In the genomic region with DNA sequence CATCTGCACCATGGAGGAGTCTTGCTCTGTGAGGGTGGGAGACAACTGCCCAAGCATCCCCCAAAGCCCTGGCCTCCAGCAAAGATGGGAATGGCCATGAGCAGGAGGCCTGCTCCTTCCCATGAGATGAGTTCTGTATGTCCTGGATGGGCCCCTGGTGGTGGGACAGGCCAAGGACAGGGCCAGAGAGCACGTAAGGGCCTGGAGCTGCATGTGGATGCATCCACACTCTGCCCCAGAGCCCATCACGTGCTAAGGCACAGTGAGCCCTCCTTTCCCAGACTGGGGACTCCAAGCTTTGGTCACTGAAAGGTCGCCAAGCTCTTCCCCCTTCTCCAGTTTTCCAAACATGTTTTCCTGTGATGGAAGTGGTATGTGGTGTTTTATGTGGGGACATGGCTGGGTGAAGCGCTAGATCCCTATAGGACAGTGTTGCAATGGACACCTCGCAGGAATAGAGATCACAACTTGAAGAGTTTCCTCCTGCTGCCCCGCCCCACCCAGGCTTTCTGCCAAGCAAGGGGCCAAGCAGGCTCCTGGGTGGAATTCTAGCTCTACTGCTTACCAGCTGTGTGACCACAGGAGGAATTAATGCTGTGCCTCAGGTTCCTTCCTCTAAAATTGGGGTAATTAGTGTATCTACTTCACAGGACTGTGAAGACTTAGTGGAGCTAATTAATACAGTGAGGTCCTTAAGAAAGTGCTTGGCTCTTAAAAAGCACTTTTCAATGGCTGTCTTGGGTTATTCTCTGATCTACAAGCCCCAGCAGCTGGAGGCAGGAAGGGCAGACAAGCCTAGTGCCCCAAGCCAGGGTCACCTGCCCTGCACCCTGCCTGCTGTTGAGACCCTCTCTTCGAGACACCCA, we compare ENCODE assay signal across 8 cellular contexts.
DNase-seq lines count a peak whose midpoint lies in the region; ATAC-seq and TF ChIP-seq lines count a peak whose summit lies in the region.

No MANE protein-coding gene starts in this region.

- H3K27ac ChIP-seq in osteoblast (ENCODE audit: low read depth, low read length), result peak overlapping the region; percentile 81

- no peak overlapping the region for H2AFZ ChIP-seq in osteoblast (ENCODE audit: low read length)

- no peaks in the 10 kb centered on the region for H3K36me3 ChIP-seq in osteoblast (ENCODE audit: insufficient read depth, low read length)

- ATAC-seq in effector memory CD8-positive, alpha-beta T cell (replicated peaks), result no peak

- no peaks in the 10 kb centered on the region for H3K9me3 Mint-ChIP-seq in effector memory CD8-positive, alpha-beta T cell

- H3K4me1 Mint-ChIP-seq in effector memory CD8-positive, alpha-beta T cell (ENCODE audit: low read depth in 2 of 2), result peaks cover 54 to 58% of the 10 kb centered on the region in 2 donors

- H3K27ac Mint-ChIP-seq in effector memory CD8-positive, alpha-beta T cell, result peak overlapping the region; percentile 58 to 86

- peak overlapping the region; percentile 34 for H3K4me2 ChIP-seq in osteoblast (ENCODE audit: insufficient read depth, low read length)

- H3K9me3 ChIP-seq in osteoblast (ENCODE audit: low read depth, low read length), result no peaks in the 10 kb centered on the region

- no peaks in the 10 kb centered on the region for H3K27me3 ChIP-seq in osteoblast (ENCODE audit: insufficient read depth, low read length)

- H3K36me3 Mint-ChIP-seq in effector memory CD8-positive, alpha-beta T cell (ENCODE audit: insufficient read depth), result peaks cover 15% of the 10 kb centered on the region

- H3K4me1 ChIP-seq in osteoblast (ENCODE audit: insufficient read depth, low read length), result peaks cover 33% of the 10 kb centered on the region

- H3K4me3 Mint-ChIP-seq in effector memory CD8-positive, alpha-beta T cell, result peak overlapping the region; percentile 53 to 61

- no peaks in the 10 kb centered on the region for H3K27me3 Mint-ChIP-seq in effector memory CD8-positive, alpha-beta T cell

- peaks cover 52% of the 10 kb centered on the region for H3K79me2 ChIP-seq in osteoblast (ENCODE audit: insufficient read depth, low read length)

- H4K20me1 ChIP-seq in osteoblast (ENCODE audit: insufficient read depth, low read length), result peaks cover 46% of the 10 kb centered on the region

- peak; percentile 33 for TF ChIP-seq CTCF in osteoblast (IDR thresholded peaks at IDR 0.05; ENCODE audit: extremely low read depth, low read depth, low read length)

- peak; percentile 83 for DNase-seq in EH (ENCODE audit: low read depth)
- peak; percentile 53 for DNase-seq in NCI-H2029 treated with DMSO at 0.1 percent for 48 hours (lab: John Stamatoyannopoulos, UW)
- DNase-seq in effector memory CD8-positive, alpha-beta T cell, result no peak
- DNase-seq in osteoblast (ENCODE audit: insufficient read length, low spot score, missing footprints), result peak; percentile 90
- no peak for DNase-seq in stimulated activated CD4-positive, alpha-beta T cell treated with anti-CD3 and anti-CD28 coated beads, Interleukin-4, amount 100 ng/mL, for 1 hour
- no peak for DNase-seq in amygdala (lab: John Stamatoyannopoulos, UW)
- DNase-seq in ACHN, result no peak
- no peak for DNase-seq in NCI-H2227 treated with DMSO at 0.1 percent for 48 hours (lab: John Stamatoyannopoulos, UW)

- H3K4me3 ChIP-seq in osteoblast (ENCODE audit: insufficient read depth, low read length), result no peak overlapping the region

- in situ Hi-C loops in ACHN (cut with HindIII; ENCODE audit: low pct_ligation_motif_present, low pct_unique_long_range_greater_than_20kb, low sequenced_read_pairs), result no loop called here

Comparison
In these comparisons a context has a peak if more than half of its experiments do, and no peak if none do; other contexts are left out.
1. DNase-seq: peak in EH (single experiment), NCI-H2029 treated with DMSO at 0.1 percent for 48 hours (single experiment) and osteoblast (single experiment); none in effector memory CD8-positive, alpha-beta T cell (0 of 3), stimulated activated CD4-positive, alpha-beta T cell treated with anti-CD3 and anti-CD28 coated beads, Interleukin-4, amount 100 ng/mL, for 1 hour (single experiment), amygdala (0 of 56), ACHN (single experiment) and NCI-H2227 treated with DMSO at 0.1 percent for 48 hours (single experiment).